10 cellular contexts compared by ENCODE assay signal in the genomic region with DNA sequence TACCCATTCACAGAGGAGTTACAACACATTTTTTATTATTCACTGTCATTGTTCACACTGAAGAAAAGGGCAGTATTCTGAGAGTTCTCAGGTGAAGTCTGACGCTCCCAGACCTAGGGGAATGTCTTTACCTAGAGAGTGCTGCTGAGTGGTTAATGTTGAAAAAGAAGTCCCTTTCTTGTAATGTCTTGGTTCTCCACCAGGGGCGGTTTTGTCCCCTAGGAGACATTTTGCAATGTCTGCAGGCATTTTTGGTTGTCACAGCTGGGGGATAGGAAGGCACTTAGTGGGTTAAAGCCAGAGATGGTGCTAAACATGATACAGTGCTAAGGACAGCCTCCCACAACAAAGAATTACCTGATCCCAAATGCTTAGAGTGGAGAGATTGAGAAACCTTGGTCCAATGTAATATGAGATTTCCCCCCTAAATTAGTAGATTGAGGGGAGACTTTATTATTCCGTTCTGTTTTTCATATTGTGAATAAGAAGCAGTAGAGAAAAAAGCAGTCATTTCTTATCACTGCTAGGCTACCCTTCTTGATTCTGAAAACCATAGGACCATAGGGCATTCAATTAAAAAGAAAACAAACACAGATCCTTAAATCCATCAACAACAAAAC. TPM values are rescaled to one million over a fixed set of nuclear protein-coding genes. Genes with fewer than 3 reads are reported as not detected.
A peak's percentile ranks its signal among the peaks of the same experiment; 100 is the strongest.
DNase-seq lines count a peak whose midpoint lies in the region; ATAC-seq and TF ChIP-seq lines count a peak whose summit lies in the region.
"Had no signal": no experiment of that assay in that cellular context is flagged by ENCODE, and none has a peak within 500 bp of the region (broad histone marks: within the 10 kb centered on the region; RNA-seq: fewer than 3 reads in every experiment).

No MANE protein-coding gene starts in this region.

- TF ChIP-seq POLR2A in body of pancreas (IDR thresholded peaks at IDR 0.05) = no peak

- 72 to 73% methylated on average over 3 of the region's 3 CpGs for WGBS in body of pancreas, 2 donors

- H3K9me3 Mint-ChIP-seq in nephron = peaks cover 19% of the 10 kb centered on the region

- intact Hi-C loops in body of pancreas (cut with DNase I) = no loop called here

- H3K4me1 Mint-ChIP-seq in nephron = peaks cover 20% of the 10 kb centered on the region

- H3K4me1 ChIP-seq in body of pancreas = peaks cover 10% of the 10 kb centered on the region

- peaks cover 19% of the 10 kb centered on the region for H3K36me3 Mint-ChIP-seq in nephron (ENCODE audit: low read depth)

- H3K36me3 ChIP-seq in body of pancreas (replicated peaks in 1 of 2; ENCODE audit: insufficient read depth in 1 of 2, low read depth in 2 of 2) = no peaks in the 10 kb centered on the region

- H3K27ac ChIP-seq in body of pancreas = no peak overlapping the region

- TF ChIP-seq CTCF in body of pancreas (IDR thresholded peaks at IDR 0.05) (peak in 5 of 7 experiments; percentile 4 to 30 (median 13)), nephron (IDR thresholded peaks at IDR 0.05; ENCODE audit: unreplicated experiment in 3 of 3) (peak in 2 of 3 experiments; percentile 30 to 40)

- no peak overlapping the region for H3K4me3 Mint-ChIP-seq in nephron
- H3K4me3 Mint-ChIP-seq: CD4-positive, alpha-beta memory T cell; T-cell had no signal

- H3K4me3 ChIP-seq in body of pancreas = no peak overlapping the region

- H3K27me3 ChIP-seq in body of pancreas = no peaks in the 10 kb centered on the region

- DNase-seq in NCI-H2227 (lab: John Stamatoyannopoulos, UW; ENCODE audit: unreplicated experiment) (peak; percentile 7), NCI-H2227 treated with DMSO at 0.1 percent for 48 hours (lab: John Stamatoyannopoulos, UW) (no peak), Kasumi-1 (lab: John Stamatoyannopoulos, UW) (peak; percentile 9 to 30), body of pancreas (no peak), activated gamma-delta T cell (lab: John Stamatoyannopoulos, UW) (no peak)

- no peak overlapping the region for H3K27ac Mint-ChIP-seq in nephron
- H3K27ac Mint-ChIP-seq: T-cell had no signal

- ATAC-seq in body of pancreas = no peak
- no peak for ATAC-seq in GM19467 (IDR thresholded peaks at IDR 0.05; ENCODE audit: unreplicated experiment)
- ATAC-seq in HG03457 (IDR thresholded peaks at IDR 0.05; ENCODE audit: unreplicated experiment) = no peak

- no peaks in the 10 kb centered on the region for H3K27me3 Mint-ChIP-seq in nephron (ENCODE audit: low read depth)
- H3K27me3 Mint-ChIP-seq: CD4-positive, alpha-beta memory T cell; T-cell had no signal

- no peaks in the 10 kb centered on the region for H3K9me3 ChIP-seq in body of pancreas

RNA-seq across cellular contexts. Expression of gene UMAD1, which starts 13.1 kb away (rescaled TPM):
- 10 to 100 TPM; 15.8 to 34.8 TPM for total RNA-seq in body of pancreas

Comparison
In these comparisons a context has a peak if more than half of its experiments do, and no peak if none do; other contexts are left out.
1. DNase-seq: peak in NCI-H2227 (single experiment) and Kasumi-1 (2 of 2); none in NCI-H2227 treated with DMSO at 0.1 percent for 48 hours (single experiment), body of pancreas (0 of 4) and activated gamma-delta T cell (single experiment).